1 cellular context compared by ENCODE assay signal in the genomic region with DNA sequence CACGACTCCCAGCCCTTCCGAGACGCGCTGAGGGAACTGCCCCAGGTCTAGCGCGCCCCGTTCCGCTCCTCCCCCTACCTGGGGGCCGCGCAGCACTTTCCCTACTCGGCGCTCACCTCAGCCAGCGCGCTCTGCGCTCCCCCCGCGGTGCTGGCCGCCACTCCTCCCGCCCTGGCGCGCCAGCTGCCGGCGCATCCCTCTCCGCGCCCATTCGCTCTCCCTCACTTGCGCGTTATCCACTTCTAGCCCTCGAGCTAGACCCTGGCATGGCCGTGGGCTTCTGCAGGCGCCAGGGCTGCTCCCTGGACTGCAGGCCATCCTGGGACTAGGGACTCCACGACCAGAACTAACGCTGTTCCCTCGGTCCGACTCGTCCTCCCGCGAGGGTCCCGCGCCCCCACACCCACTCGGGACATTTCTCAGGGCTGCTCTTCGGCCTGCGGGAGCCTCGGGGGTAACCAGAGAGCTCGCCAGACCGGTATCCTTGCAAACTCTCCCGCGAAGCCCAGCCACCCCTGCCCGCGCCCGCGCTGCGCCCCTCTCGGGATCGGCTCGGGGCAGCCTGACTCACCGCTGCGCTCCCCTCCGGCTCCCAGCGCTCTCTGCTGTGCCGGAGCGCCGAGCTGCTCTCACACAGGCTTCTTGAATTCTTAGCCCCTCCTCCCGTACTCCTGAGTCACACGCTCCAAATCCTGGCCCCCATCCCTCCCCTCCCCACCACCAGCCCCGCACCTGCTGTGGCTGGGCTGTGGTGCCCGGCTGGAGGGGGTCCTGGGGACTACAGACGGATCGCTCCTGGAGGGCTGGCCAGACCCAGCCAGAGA.
TF ChIP-seq lines count a peak whose summit lies in the region.

NGF (minus strand) TSS at position 617 of the 824 bp plus-strand sequence. CDS start 51,454 bp downstream, outside the sequence.

TF ChIP-seq in HEK293, 187 proteins besides CTCF, POLR2A, EP300 and RAD21 (continued from another document):
- TF ChIP-seq, protein P1, sequence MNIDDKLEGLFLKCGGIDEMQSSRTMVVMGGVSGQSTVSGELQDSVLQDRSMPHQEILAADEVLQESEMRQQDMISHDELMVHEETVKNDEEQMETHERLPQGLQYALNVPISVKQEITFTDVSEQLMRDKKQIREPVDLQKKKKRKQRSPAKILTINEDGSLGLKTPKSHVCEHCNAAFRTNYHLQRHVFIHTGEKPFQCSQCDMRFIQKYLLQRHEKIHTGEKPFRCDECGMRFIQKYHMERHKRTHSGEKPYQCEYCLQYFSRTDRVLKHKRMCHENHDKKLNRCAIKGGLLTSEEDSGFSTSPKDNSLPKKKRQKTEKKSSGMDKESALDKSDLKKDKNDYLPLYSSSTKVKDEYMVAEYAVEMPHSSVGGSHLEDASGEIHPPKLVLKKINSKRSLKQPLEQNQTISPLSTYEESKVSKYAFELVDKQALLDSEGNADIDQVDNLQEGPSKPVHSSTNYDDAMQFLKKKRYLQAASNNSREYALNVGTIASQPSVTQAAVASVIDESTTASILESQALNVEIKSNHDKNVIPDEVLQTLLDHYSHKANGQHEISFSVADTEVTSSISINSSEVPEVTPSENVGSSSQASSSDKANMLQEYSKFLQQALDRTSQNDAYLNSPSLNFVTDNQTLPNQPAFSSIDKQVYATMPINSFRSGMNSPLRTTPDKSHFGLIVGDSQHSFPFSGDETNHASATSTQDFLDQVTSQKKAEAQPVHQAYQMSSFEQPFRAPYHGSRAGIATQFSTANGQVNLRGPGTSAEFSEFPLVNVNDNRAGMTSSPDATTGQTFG (tag by site-specific recombination; IDR thresholded peaks at IDR 0.05; ENCODE audit: borderline replicate concordance): no peak
- TF ChIP-seq ZSCAN4 (tag by site-specific recombination; IDR thresholded peaks at IDR 0.05) (0 out of 2 replicates have a peak, but pooled peaks have one; percentile 20), ZNF221 (tag by site-specific recombination; IDR thresholded peaks at IDR 0.05; ENCODE audit: borderline replicate concordance) (no peak), ZNF404 (tag by site-specific recombination; IDR thresholded peaks at IDR 0.05) (no peak), ZXDB (tag by site-specific recombination; IDR thresholded peaks at IDR 0.05) (no peak; the same call in 1 of the 2 replicates), MZF1 (tag by site-specific recombination; IDR thresholded peaks at IDR 0.05; ENCODE audit: borderline replicate concordance) (no peak), ZIC2 (tag by site-specific recombination; IDR thresholded peaks at IDR 0.05) (peak; percentile 85), ZNF426 (tag by site-specific recombination; IDR thresholded peaks at IDR 0.05) (no peak), ZNF394 (tag by site-specific recombination; IDR thresholded peaks at IDR 0.05; ENCODE audit: borderline replicate concordance) (peak; percentile 32; the same call in 1 of the 2 replicates), ZNF157 (tag by site-specific recombination; IDR thresholded peaks at IDR 0.05) (no peak), ZFP37 (tag by site-specific recombination; IDR thresholded peaks at IDR 0.05) (peak; percentile 70; the same call in 1 of the 2 replicates), ZNF521 (tag by site-specific recombination; IDR thresholded peaks at IDR 0.05) (no peak), ZBTB21 (tag by site-specific recombination; IDR thresholded peaks at IDR 0.05) (no peak), ZNF398 (tag by site-specific recombination; IDR thresholded peaks at IDR 0.05) (peak; percentile 49; the same call in 1 of the 2 replicates), ZNF548 (tag by site-specific recombination; IDR thresholded peaks at IDR 0.05) (no peak), ZSCAN30 (tag by site-specific recombination; IDR thresholded peaks at IDR 0.05) (no peak), AEBP2 (tag by site-specific recombination; IDR thresholded peaks at IDR 0.05; ENCODE audit: borderline replicate concordance) (no peak), ZNF585B (tag by site-specific recombination; IDR thresholded peaks at IDR 0.05) (no peak), ZNF174 (tag by site-specific recombination; IDR thresholded peaks at IDR 0.05) (no peak), ZNF610 (tag by site-specific recombination; IDR thresholded peaks at IDR 0.05; ENCODE audit: borderline replicate concordance) (0 out of 2 replicates have a peak, but pooled peaks have one; percentile 57), YY1 (tag by site-specific recombination; IDR thresholded peaks at IDR 0.05) (peak; percentile 39), ZNF529 (tag by site-specific recombination; IDR thresholded peaks at IDR 0.05; ENCODE audit: insufficient replicate concordance) (no peak), WT1 (tag by site-specific recombination; IDR thresholded peaks at IDR 0.05) (peak; percentile 30; the same call in 1 of the 2 replicates), ZNF239 (tag by site-specific recombination; IDR thresholded peaks at IDR 0.05) (no peak), GLIS2 (tag by site-specific recombination; IDR thresholded peaks at IDR 0.05) (peak; percentile 89; the same call in 1 of the 2 replicates), HOXA7 (CRISPR knock-in tag; IDR thresholded peaks at IDR 0.05; ENCODE audit: borderline replicate concordance) (no peak), ZNF146 (tag by site-specific recombination; IDR thresholded peaks at IDR 0.05) (no peak)
- TF ChIP-seq, protein P2, sequence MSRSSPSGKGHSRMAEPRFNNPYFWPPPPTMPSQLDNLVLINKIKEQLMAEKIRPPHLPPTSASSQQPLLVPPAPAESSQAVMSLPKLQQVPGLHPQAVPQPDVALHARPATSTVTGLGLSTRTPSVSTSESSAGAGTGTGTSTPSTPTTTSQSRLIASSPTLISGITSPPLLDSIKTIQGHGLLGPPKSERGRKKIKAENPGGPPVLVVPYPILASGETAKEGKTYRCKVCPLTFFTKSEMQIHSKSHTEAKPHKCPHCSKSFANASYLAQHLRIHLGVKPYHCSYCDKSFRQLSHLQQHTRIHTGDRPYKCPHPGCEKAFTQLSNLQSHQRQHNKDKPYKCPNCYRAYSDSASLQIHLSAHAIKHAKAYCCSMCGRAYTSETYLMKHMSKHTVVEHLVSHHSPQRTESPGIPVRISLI (tag by site-specific recombination; IDR thresholded peaks at IDR 0.05): no peak
- TF ChIP-seq, protein P3, sequence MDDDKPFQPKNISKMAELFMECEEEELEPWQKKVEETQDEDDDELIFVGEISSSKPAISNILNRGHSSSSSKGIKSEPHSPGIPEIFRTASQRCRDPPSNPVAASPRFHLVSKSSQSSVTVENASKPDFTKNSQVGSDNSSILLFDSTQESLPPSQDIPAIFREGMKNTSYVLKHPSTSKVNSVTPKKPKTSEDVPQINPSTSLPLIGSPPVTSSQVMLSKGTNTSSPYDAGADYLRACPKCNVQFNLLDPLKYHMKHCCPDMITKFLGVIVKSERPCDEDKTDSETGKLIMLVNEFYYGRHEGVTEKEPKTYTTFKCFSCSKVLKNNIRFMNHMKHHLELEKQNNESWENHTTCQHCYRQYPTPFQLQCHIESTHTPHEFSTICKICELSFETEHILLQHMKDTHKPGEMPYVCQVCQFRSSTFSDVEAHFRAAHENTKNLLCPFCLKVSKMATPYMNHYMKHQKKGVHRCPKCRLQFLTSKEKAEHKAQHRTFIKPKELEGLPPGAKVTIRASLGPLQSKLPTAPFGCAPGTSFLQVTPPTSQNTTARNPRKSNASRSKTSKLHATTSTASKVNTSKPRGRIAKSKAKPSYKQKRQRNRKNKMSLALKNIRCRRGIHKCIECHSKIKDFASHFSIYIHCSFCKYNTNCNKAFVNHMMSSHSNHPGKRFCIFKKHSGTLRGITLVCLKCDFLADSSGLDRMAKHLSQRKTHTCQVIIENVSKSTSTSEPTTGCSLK (tag by site-specific recombination; IDR thresholded peaks at IDR 0.05): no peak
- TF ChIP-seq, protein P4, sequence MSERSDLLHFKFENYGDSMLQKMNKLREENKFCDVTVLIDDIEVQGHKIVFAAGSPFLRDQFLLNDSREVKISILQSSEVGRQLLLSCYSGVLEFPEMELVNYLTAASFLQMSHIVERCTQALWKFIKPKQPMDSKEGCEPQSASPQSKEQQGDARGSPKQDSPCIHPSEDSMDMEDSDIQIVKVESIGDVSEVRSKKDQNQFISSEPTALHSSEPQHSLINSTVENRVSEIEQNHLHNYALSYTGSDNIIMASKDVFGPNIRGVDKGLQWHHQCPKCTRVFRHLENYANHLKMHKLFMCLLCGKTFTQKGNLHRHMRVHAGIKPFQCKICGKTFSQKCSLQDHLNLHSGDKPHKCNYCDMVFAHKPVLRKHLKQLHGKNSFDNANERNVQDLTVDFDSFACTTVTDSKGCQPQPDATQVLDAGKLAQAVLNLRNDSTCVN (tag by site-specific recombination; optimal IDR thresholded peaks at IDR 0.05): peak; percentile 92
